ENCODE assay signal across 13 cellular contexts in the genomic region with DNA sequence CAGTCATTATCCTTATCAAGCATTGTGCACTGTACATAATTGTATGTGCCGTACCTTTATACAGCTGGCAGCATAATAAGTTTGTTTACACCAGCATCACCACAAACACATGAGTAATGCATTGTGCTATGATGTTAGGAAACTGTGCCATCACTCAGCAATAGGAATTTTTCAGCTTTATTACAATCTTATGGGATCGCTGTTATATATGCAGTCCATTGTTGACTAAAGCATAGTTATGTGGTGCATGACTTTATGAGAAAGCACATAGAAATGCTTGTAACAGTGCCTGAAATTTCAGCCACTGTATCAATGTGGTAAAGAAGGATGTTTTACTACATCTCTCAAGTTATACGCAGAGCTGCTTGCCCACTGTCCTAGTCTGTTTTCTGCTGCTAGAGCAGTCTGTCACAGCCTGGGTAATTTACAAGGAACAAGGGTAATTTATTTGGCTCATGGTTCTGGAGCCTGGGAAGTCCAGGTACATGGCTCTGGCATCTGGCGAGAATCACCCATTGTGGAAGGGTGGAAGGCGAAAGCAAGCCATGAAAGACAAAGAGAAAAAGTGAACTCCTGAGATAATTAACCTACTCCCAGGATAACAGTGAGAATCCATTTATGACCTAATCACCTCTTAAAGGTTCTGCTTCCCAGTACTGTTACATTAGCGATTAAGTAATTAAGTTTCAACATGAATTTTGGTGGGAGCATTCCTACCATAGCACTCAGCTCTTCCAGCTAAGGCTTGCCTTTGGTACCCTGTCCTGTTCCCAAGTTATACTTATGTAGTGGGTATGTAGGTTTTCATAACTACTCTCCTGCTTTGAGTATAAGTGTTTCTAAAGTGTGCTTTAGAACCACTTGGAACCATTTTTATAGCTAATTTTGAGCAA. TPM values are rescaled to one million over a fixed set of nuclear protein-coding genes. Genes with fewer than 3 reads are reported as not detected.
DNase-seq lines count a peak whose midpoint lies in the region; TF ChIP-seq lines count a peak whose summit lies in the region.
"Had no signal": no experiment of that assay in that cellular context is flagged by ENCODE, and none has a peak within 500 bp of the region (broad histone marks: within the 10 kb centered on the region; RNA-seq: fewer than 3 reads in every experiment).

No MANE protein-coding gene starts in this region.

- H3K27me3 ChIP-seq in thyroid gland (no peaks in the 10 kb centered on the region), testis (no peaks in the 10 kb centered on the region)
- H3K27me3 ChIP-seq: esophagus squamous epithelium, vagina had no signal

- no peaks in the 10 kb centered on the region for H3K36me3 Mint-ChIP-seq in immature natural killer cell

- no peak overlapping the region for H3K27ac Mint-ChIP-seq in immature natural killer cell
- H3K27ac Mint-ChIP-seq: B cell had no signal

- peaks cover 2 to 5% (median 2%) of the 10 kb centered on the region in 3 donors for H3K27me3 Mint-ChIP-seq in immature natural killer cell (ENCODE audit: low read depth in 3 of 3)
- H3K27me3 Mint-ChIP-seq: B cell had no signal

- intact Hi-C loops in thyroid gland (cut with DNase I) (loop anchor here (10.0 kb wide), 1 partner anchor 135 kb away; no protein-coding TSS in a partner anchor), testis (cut with DNase I; ENCODE audit: low total_unique reads) (no loop called here)

- H3K4me1 ChIP-seq in thyroid gland (peaks cover 6 to 10% of the 10 kb centered on the region in 2 donors), testis (peaks cover 25% of the 10 kb centered on the region)

- no peak overlapping the region for H3K4me3 Mint-ChIP-seq in immature natural killer cell
- H3K4me3 Mint-ChIP-seq: B cell had no signal

- no peaks in the 10 kb centered on the region for H3K9me3 Mint-ChIP-seq in immature natural killer cell

- H3K27ac ChIP-seq in thyroid gland: no peak overlapping the region
- H3K27ac ChIP-seq in testis: no peak overlapping the region
- H3K27ac ChIP-seq: esophagus squamous epithelium, vagina had no signal

- WGBS in thyroid gland, 2 donors: 97 to 98% methylated on average over 6 of the region's 6 CpGs
- WGBS in testis, 2 donors: 91 to 95% methylated on average over 6 of the region's 6 CpGs

- TF ChIP-seq POLR2A in thyroid gland (IDR thresholded peaks at IDR 0.05): no peak
- no peak for TF ChIP-seq POLR2A in testis (IDR thresholded peaks at IDR 0.05)

- peak overlapping the region; percentile 11; the same call in 1 of the 2 replicates for H3K4me3 ChIP-seq in WI38 (ENCODE audit: low read depth, low read length)
- no peak overlapping the region for H3K4me3 ChIP-seq in fibroblast of villous mesenchyme (ENCODE audit: low read depth, low read length)
- H3K4me3 ChIP-seq in thyroid gland (replicated peaks in 1 of 3): no peak overlapping the region
- H3K4me3 ChIP-seq in testis: no peak overlapping the region
- H3K4me3 ChIP-seq: esophagus squamous epithelium, vagina had no signal

- peak; percentile 66 for DNase-seq in A172 (ENCODE audit: low spot score)
- peak; percentile 81 for DNase-seq in H4 (ENCODE audit: low spot score)
- DNase-seq in fibroblast of villous mesenchyme (ENCODE audit: low read depth): peak; percentile 87
- no peak for DNase-seq in thyroid gland
- no peak for DNase-seq in testis
- no peak for DNase-seq in immature natural killer cell
- DNase-seq in activated CD4-positive, alpha-beta T cell treated with anti-CD3 and anti-CD28 coated beads for 1 hour: no peak
- DNase-seq: esophagus squamous epithelium, NCI-H2171, RPMI8226 had no signal

- H3K4me1 Mint-ChIP-seq in immature natural killer cell: peaks cover 8 to 9% of the 10 kb centered on the region in 2 donors

- H3K36me3 ChIP-seq in thyroid gland (no peaks in the 10 kb centered on the region), testis (ENCODE audit: low read depth, missing control alignments) (no peaks in the 10 kb centered on the region)
- H3K36me3 ChIP-seq: esophagus squamous epithelium, vagina had no signal

- H3K9me3 ChIP-seq in thyroid gland (no peaks in the 10 kb centered on the region), testis (no peaks in the 10 kb centered on the region)
- H3K9me3 ChIP-seq: esophagus squamous epithelium, vagina had no signal

- TF ChIP-seq CTCF in WI38 (IDR thresholded peaks at IDR 0.05; ENCODE audit: low read depth, low read length) (no peak), fibroblast of villous mesenchyme (IDR thresholded peaks at IDR 0.05; ENCODE audit: insufficient read depth, low read depth, low read length) (no peak), thyroid gland (IDR thresholded peaks at IDR 0.05) (no peak), testis (IDR thresholded peaks at IDR 0.05) (no peak)

RNA-seq across cellular contexts. Expression of a gene that starts 4.6 kb away (rescaled TPM):
- total RNA-seq in A172 (2014; rRNA removed; shearing (Covaris generic)): 43.2 and 51.4 TPM in 2 replicates
- total RNA-seq in H4 (2014; rRNA removed; shearing (Covaris generic)): 22.4 and 29.8 TPM in 2 replicates
- total RNA-seq in fibroblast of villous mesenchyme (90.2 and 136 TPM in 2 replicates), thyroid gland (10 to 100 TPM; 24.1 to 34.5 (median 25.6) TPM), testis (10 to 100 TPM; 20.7 to 30.8 TPM)
- polyA plus RNA-seq in testis (ENCODE audit: insufficient read depth, low read depth, low replicate concordance) (25.3 TPM), immature natural killer cell (1 to 10 TPM; 1.5 to 2.6 (median 2.2) TPM)

Comparison
In these comparisons a context has a peak if more than half of its experiments do, and no peak if none do; other contexts are left out.
1. DNase-seq: peak in A172 (single experiment), H4 (single experiment) and fibroblast of villous mesenchyme (single experiment); none in thyroid gland (0 of 2), testis (single experiment), immature natural killer cell (0 of 3) and activated CD4-positive, alpha-beta T cell treated with anti-CD3 and anti-CD28 coated beads for 1 hour (single experiment).